Comparison of ENCODE assay signal across 4 cellular contexts in the genomic region with DNA sequence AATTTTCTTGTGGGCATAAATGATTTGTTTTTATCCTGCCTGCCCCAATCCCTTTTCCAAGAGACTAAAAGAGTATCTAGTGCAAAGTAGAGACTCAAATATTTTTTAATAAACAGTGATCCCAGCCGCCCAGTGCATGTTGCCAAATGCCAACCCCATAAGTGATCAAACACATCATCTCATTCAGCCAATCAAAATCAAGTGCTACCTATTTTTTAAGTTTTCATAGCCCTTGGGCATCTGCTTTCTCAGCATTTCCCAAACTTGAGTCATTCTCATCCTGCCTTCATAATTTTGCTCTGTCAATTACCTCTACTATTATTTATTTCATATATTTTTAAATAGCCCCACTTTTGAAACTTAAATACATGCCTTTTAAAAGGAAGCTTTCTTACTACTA. TPM values are rescaled to one million over a fixed set of nuclear protein-coding genes. Genes with fewer than 3 reads are reported as not detected.
"Had no signal": no experiment of that assay in that cellular context is flagged by ENCODE, and none has a peak within 500 bp of the region (broad histone marks: within the 10 kb centered on the region; RNA-seq: fewer than 3 reads in every experiment).

No MANE protein-coding gene starts in this region.

RNA-seq across cellular contexts. Expression of a gene that starts 27.4 kb away (rescaled TPM):
- total RNA-seq: activated T-helper 2 cell treated with anti-CD3 and anti-CD28 coated beads, Interferon-gamma antibody, Interleukin-2, Interleukin-4, amounts not matched to agents 10 μg/mL and 5 μg/mL and 100 μg/mL, durations not matched to agents 14 hours and 24 hours and 36 hours; ascending aorta; T-helper 17 cell had no signal
- polyA plus RNA-seq: cardiac muscle cell had no signal
